ENCODE assay signal across 19 cellular contexts in the genomic region with DNA sequence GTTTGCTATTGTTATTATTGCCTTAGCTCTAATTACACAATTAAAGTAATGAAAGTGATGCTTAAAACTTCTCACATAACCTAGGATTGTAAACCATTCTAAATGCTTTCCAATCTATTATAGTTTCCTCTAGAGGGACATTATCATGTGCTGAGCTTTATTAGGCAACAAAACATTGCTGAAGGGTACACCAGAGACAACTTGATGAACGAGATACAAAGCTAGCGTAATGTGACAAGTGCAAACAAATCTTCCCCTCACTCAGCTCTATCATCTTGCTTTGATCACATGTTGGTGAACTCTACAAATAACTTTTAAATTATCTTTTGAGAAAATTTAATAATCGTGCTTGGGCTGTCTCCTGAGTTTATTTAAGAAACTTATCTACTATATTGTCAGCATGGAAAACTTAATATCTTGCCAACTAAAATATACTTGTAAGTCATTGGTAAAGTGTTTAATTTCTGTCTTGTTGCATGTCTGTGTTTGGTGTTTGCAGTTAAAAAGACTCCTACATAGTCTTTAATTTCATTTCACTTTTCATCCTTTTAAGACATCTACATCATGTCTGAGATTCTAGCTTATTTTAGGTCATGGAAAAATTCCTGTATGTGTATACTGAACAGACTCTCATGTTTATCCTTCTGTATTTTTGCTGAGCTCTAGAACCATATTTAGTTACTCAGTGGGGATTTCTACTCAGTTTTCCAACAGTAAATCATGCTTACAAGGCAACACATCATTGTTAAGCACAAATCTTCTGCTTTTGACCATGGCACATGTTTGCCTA.
DNase-seq lines count a peak whose midpoint lies in the region; ATAC-seq and TF ChIP-seq lines count a peak whose summit lies in the region.
"Had no signal": no experiment of that assay in that cellular context is flagged by ENCODE, and none has a peak within 500 bp of the region (broad histone marks: within the 10 kb centered on the region; RNA-seq: fewer than 3 reads in every experiment).

No MANE protein-coding gene starts in this region.

- in situ Hi-C loops in IMR-90 (cut with MboI; ENCODE audit: low sequenced_read_pairs) (no loop called here), gastrocnemius medialis (cut with MboI; ENCODE audit: low sequenced_read_pairs in 4 of 4) (no loop called here)

- H3K4me3 ChIP-seq in IMR-90 (ENCODE audit: insufficient read depth, low read depth, low read length) (no peak overlapping the region), coronary artery (peak overlapping the region; percentile 26), hepatocyte (no peak overlapping the region), gastrocnemius medialis (no peak overlapping the region)
- H3K4me3 ChIP-seq in effector memory CD4-positive, alpha-beta T cell (ENCODE audit: insufficient read depth, low read depth, low read length, poor library complexity, severe bottlenecking): no peak overlapping the region

- H3K79me2 ChIP-seq in hepatocyte: no peaks in the 10 kb centered on the region

- no peak overlapping the region for H3K27ac Mint-ChIP-seq in activated CD4-positive, alpha-beta T cell treated with anti-CD3 and anti-CD28 coated beads, Interleukin-2, amount 10 ng/mL, durations not matched to agents 7 days and 5 days
- H3K27ac Mint-ChIP-seq: B cell; CD4-positive, CD25-positive, alpha-beta regulatory T cell; HFFc6; IgD-negative memory B cell had no signal

- H3K27ac ChIP-seq in IMR-90 (ENCODE audit: insufficient read depth, low read length) (no peak overlapping the region), coronary artery (peak overlapping the region; percentile 4 to 71), hepatocyte (peak overlapping the region; percentile 44), gastrocnemius medialis (peak overlapping the region in 1 of 4 donors; percentile 5)
- no peak overlapping the region for H3K27ac ChIP-seq in effector memory CD4-positive, alpha-beta T cell (ENCODE audit: insufficient read depth, low read length, poor library complexity, severe bottlenecking)

- H3K9ac ChIP-seq in IMR-90 (ENCODE audit: low read depth, low read length): no peak overlapping the region

- H3K27me3 ChIP-seq in IMR-90 (ENCODE audit: control insufficient read depth, insufficient read depth, low read length) (no peaks in the 10 kb centered on the region), hepatocyte (no peaks in the 10 kb centered on the region), gastrocnemius medialis (no peaks in the 10 kb centered on the region)
- H3K27me3 ChIP-seq in effector memory CD4-positive, alpha-beta T cell (replicated peaks; ENCODE audit: control insufficient read depth, insufficient read depth, low read length, poor library complexity, severe bottlenecking): no peaks in the 10 kb centered on the region

- BruUV-seq in IMR-90 (replicated peaks; lab: Mats Ljungman, UMichigan): no TSS peak

- no peak overlapping the region for H2AK9ac ChIP-seq in IMR-90 (replicated peaks; ENCODE audit: low read depth, low read length, poor library complexity)

- no peak for TF ChIP-seq RAD21 in IMR-90 (IDR thresholded peaks at IDR 0.05; ENCODE audit: low read length)

- H3K18ac ChIP-seq in IMR-90 (ENCODE audit: low read depth, low read length): peak overlapping the region; percentile 72; the same call in 1 of the 2 replicates

- no peak; the same call in 1 of the 2 replicates for ATAC-seq in IMR-90 (ENCODE audit: low read depth)
- ATAC-seq in gastrocnemius medialis: peak; percentile 46 to 56
- no peak for ATAC-seq in HG03175 (IDR thresholded peaks at IDR 0.05; ENCODE audit: unreplicated experiment)

- H2BK5ac ChIP-seq in IMR-90 (ENCODE audit: low read depth, low read length, poor library complexity, severe bottlenecking): no peak overlapping the region

- H4K5ac ChIP-seq in IMR-90 (ENCODE audit: low read depth, low read length): no peak overlapping the region

- dilution Hi-C loops in IMR-90 (cut with HindIII; ENCODE audit: low sequenced_read_pairs, unreplicated experiment): no loop called here

- no peaks in the 10 kb centered on the region for H3K9me1 ChIP-seq in IMR-90 (ENCODE audit: insufficient read depth, low read length)

- no peak overlapping the region for H3K56ac ChIP-seq in IMR-90 (ENCODE audit: extremely low read depth, insufficient read depth, low read length)

- no peak overlapping the region for H3K4ac ChIP-seq in IMR-90 (ENCODE audit: low read depth, low read length)

- H3K4me3 Mint-ChIP-seq in activated CD4-positive, alpha-beta T cell treated with anti-CD3 and anti-CD28 coated beads, Interleukin-2, amount 10 ng/mL, durations not matched to agents 7 days and 5 days: no peak overlapping the region
- H3K4me3 Mint-ChIP-seq: B cell; CD4-positive, CD25-positive, alpha-beta regulatory T cell; HFFc6; IgD-negative memory B cell had no signal

- peak; percentile 31 for DNase-seq in IMR-90
- no peak for DNase-seq in coronary artery (ENCODE audit: low spot score)
- no peak for DNase-seq in hepatocyte (ENCODE audit: low spot score)
- no peak for DNase-seq in gastrocnemius medialis
- DNase-seq in mesenteric fat pad (ENCODE audit: low spot score): no peak
- DNase-seq in effector memory CD4-positive, alpha-beta T cell: no peak
- DNase-seq in activated CD4-positive, alpha-beta T cell treated with anti-CD3 and anti-CD28 coated beads, Interleukin-2, amount 10 ng/mL, durations not matched to agents 7 days and 5 days: no peak
- DNase-seq: Caco-2; CD4-positive, CD25-positive, alpha-beta regulatory T cell; DMS53; HFFc6; Kasumi-1; NCI-H1105 treated with DMSO at 0.1 percent for 48 hours; NCI-H187; NCI-H446; NCI-H82 had no signal

- no peak overlapping the region for H2BK20ac ChIP-seq in IMR-90 (ENCODE audit: low read depth, low read length)

- no peaks in the 10 kb centered on the region for H3K4me1 Mint-ChIP-seq in activated CD4-positive, alpha-beta T cell treated with anti-CD3 and anti-CD28 coated beads, Interleukin-2, amount 10 ng/mL, durations not matched to agents 7 days and 5 days
- H3K4me1 Mint-ChIP-seq: B cell; CD4-positive, CD25-positive, alpha-beta regulatory T cell; IgD-negative memory B cell had no signal

- no peak overlapping the region for H3K23ac ChIP-seq in IMR-90 (ENCODE audit: low read depth, low read length)

- TF ChIP-seq POLR2A in IMR-90 (IDR thresholded peaks at IDR 0.05; ENCODE audit: low read depth, low read length) (no peak), gastrocnemius medialis (IDR thresholded peaks at IDR 0.05) (no peak)

- H3K36me3 Mint-ChIP-seq in activated CD4-positive, alpha-beta T cell treated with anti-CD3 and anti-CD28 coated beads, Interleukin-2, amount 10 ng/mL, durations not matched to agents 7 days and 5 days (ENCODE audit: low read depth): no peaks in the 10 kb centered on the region
- H3K36me3 Mint-ChIP-seq: CD4-positive, CD25-positive, alpha-beta regulatory T cell; IgD-negative memory B cell had no signal

- H4K8ac ChIP-seq in IMR-90 (ENCODE audit: low read depth in 2 of 2, low read length in 2 of 2): no peak overlapping the region

- no peaks in the 10 kb centered on the region for H3K9me2 ChIP-seq in hepatocyte (replicated peaks; ENCODE audit: insufficient read depth)

- no peaks in the 10 kb centered on the region for H3K36me3 ChIP-seq in IMR-90 (ENCODE audit: control insufficient read depth, insufficient read depth, low read length)
- H3K36me3 ChIP-seq in hepatocyte (replicated peaks; ENCODE audit: insufficient read depth, low read depth): no peaks in the 10 kb centered on the region
- H3K36me3 ChIP-seq in gastrocnemius medialis: no peaks in the 10 kb centered on the region
- no peaks in the 10 kb centered on the region for H3K36me3 ChIP-seq in effector memory CD4-positive, alpha-beta T cell (ENCODE audit: control insufficient read depth, insufficient read depth, low read length)

- H3K4me2 ChIP-seq in IMR-90 (ENCODE audit: low read depth, low read length): no peak overlapping the region
- H3K4me2 ChIP-seq in hepatocyte: no peak overlapping the region

- H4K91ac ChIP-seq in IMR-90 (ENCODE audit: insufficient read depth, low read depth, low read length): no peak overlapping the region

- TF ChIP-seq CTCF in IMR-90 (conservative IDR thresholded peaks at IDR 0.05; ENCODE audit: low read depth, low read length) (no peak), coronary artery (IDR thresholded peaks at IDR 0.05) (no peak), hepatocyte (IDR thresholded peaks at IDR 0.05; ENCODE audit: poor library complexity) (no peak), gastrocnemius medialis (IDR thresholded peaks at IDR 0.05 in 4 of 5, conservative IDR thresholded peaks at IDR 0.05 in 1 of 5) (no peak)

- POLR2A ChIA-PET in IMR-90 (lab: Charles Lee; ENCODE audit: unreplicated experiment): no interaction called here
- POLR2A ChIA-PET in activated CD4-positive, alpha-beta T cell treated with anti-CD3 and anti-CD28 coated beads, Interleukin-2, amount 10 ng/mL, durations not matched to agents 7 days and 5 days (lab: Charles Lee): no interaction called here

- CTCF ChIA-PET in IMR-90 (lab: Yijun Ruan, JAX): no interaction called here
- CTCF ChIA-PET in activated CD4-positive, alpha-beta T cell treated with anti-CD3 and anti-CD28 coated beads, Interleukin-2, amount 10 ng/mL, durations not matched to agents 7 days and 5 days (lab: Charles Lee): no interaction called here

- no peaks in the 10 kb centered on the region for H3K27me3 Mint-ChIP-seq in activated CD4-positive, alpha-beta T cell treated with anti-CD3 and anti-CD28 coated beads, Interleukin-2, amount 10 ng/mL, durations not matched to agents 7 days and 5 days
- H3K27me3 Mint-ChIP-seq: B cell, IgD-negative memory B cell had no signal

- WGBS in IMR-90 (ENCODE audit: extremely low coverage in 2 of 2, insufficient read length in 1 of 2), 2 experiments: no CpG with 5 or more reads among the region's 3 CpGs
- 42% methylated on average over 3 of the region's 3 CpGs for WGBS in hepatocyte (ENCODE audit: low lambda C conversion rate, missing lambda C conversion rate)

- no peak overlapping the region for H3K14ac ChIP-seq in IMR-90 (replicated peaks; ENCODE audit: low read depth, low read length)

- H4K20me1 ChIP-seq in IMR-90 (ENCODE audit: insufficient read depth, low read length) (no peaks in the 10 kb centered on the region), hepatocyte (ENCODE audit: insufficient read depth, poor library complexity, severe bottlenecking) (no peaks in the 10 kb centered on the region)

- H3K9me3 Mint-ChIP-seq in activated CD4-positive, alpha-beta T cell treated with anti-CD3 and anti-CD28 coated beads, Interleukin-2, amount 10 ng/mL, durations not matched to agents 7 days and 5 days: no peaks in the 10 kb centered on the region
- H3K9me3 Mint-ChIP-seq: HFFc6 had no signal

- H2BK120ac ChIP-seq in IMR-90 (ENCODE audit: low read depth, low read length): no peak overlapping the region

- intact Hi-C loops in IMR-90 (cut with micrococcal nuclease): no loop called here
- intact Hi-C loops in gastrocnemius medialis (cut with DNase I; ENCODE audit: low total_unique reads): loop anchor here (10.0 kb wide), 1 partner anchor 96 kb away; no protein-coding TSS in a partner anchor

- H2AK5ac ChIP-seq in IMR-90 (ENCODE audit: low read depth, low read length): no peak overlapping the region

- H2AFZ ChIP-seq in IMR-90 (replicated peaks; ENCODE audit: low read length, poor library complexity): no peak overlapping the region
- no peak overlapping the region for H2AFZ ChIP-seq in hepatocyte

- H3K9me3 ChIP-seq in IMR-90 (ENCODE audit: control insufficient read depth, insufficient read depth, low read length): no peaks in the 10 kb centered on the region
- no peaks in the 10 kb centered on the region for H3K9me3 ChIP-seq in hepatocyte (ENCODE audit: low read depth)
- no peaks in the 10 kb centered on the region for H3K9me3 ChIP-seq in gastrocnemius medialis
- H3K9me3 ChIP-seq in effector memory CD4-positive, alpha-beta T cell (ENCODE audit: control insufficient read depth, low read length): no peaks in the 10 kb centered on the region
- H3K9me3 ChIP-seq: Caco-2 had no signal

- H3K4me1 ChIP-seq in IMR-90 (ENCODE audit: control insufficient read depth, insufficient read depth, low read length) (no peaks in the 10 kb centered on the region), hepatocyte (ENCODE audit: insufficient read depth) (no peaks in the 10 kb centered on the region), gastrocnemius medialis (no peaks in the 10 kb centered on the region)
- no peaks in the 10 kb centered on the region for H3K4me1 ChIP-seq in effector memory CD4-positive, alpha-beta T cell (ENCODE audit: control insufficient read depth, insufficient read depth, low read length, poor library complexity, severe bottlenecking)
- H3K4me1 ChIP-seq: Caco-2 had no signal

- no peak overlapping the region for H2BK15ac ChIP-seq in IMR-90 (ENCODE audit: low read depth, low read length)

- no peaks in the 10 kb centered on the region for H3K79me1 ChIP-seq in IMR-90 (ENCODE audit: low read depth in 1 of 2, low read length in 2 of 2)

Comparison
In these comparisons a context has a peak if more than half of its experiments do, and no peak if none do; other contexts are left out.
1. ATAC-seq: peak in gastrocnemius medialis (2 of 2); none in IMR-90 (single experiment) and HG03175 (single experiment).
2. H3K27ac ChIP-seq: peak in coronary artery (2 of 2) and hepatocyte (single experiment); none in IMR-90 (single experiment) and effector memory CD4-positive, alpha-beta T cell (single experiment).